Comparison of ENCODE assay signal across 8 cellular contexts in genomic region chr3:101779047-101779807, GRCh38. TPM values are rescaled to one million over a fixed set of nuclear protein-coding genes. Genes with fewer than 3 reads are reported as not detected.
DNase-seq lines count a peak whose midpoint lies in the region; ATAC-seq lines count a peak whose summit lies in the region.

Gene NXPE3 (plus strand): TSS chr3:101779211. CDS start chr3:101785597, 6,386 bp downstream.

- no peaks in the 10 kb centered on the region for H3K27me3 ChIP-seq in endocrine pancreas (ENCODE audit: control insufficient read depth, insufficient read depth, low read length)

- H3K9me3 ChIP-seq in endocrine pancreas (ENCODE audit: control insufficient read depth, low read length), result no peaks in the 10 kb centered on the region

- peak within 1 kb of the TSS; percentile 74 for H3K4me3 ChIP-seq in endocrine pancreas (ENCODE audit: control insufficient read depth, insufficient read depth, low read length)

- peak; percentile 92 for ATAC-seq in GM21360 (IDR thresholded peaks at IDR 0.05; ENCODE audit: unreplicated experiment)

- H3K4me1 ChIP-seq in endocrine pancreas (ENCODE audit: control insufficient read depth, insufficient read depth, low read length), result peaks cover 7% of the 10 kb centered on the region

- no peaks in the 10 kb centered on the region for H3K36me3 ChIP-seq in endocrine pancreas (ENCODE audit: control insufficient read depth, insufficient read depth, low read length)

- peak; percentile 68 for DNase-seq in COLO829 (ENCODE audit: low spot score)
- peak; percentile 83 for DNase-seq in HT-29 (ENCODE audit: low spot score)
- peak; percentile 92 for DNase-seq in NK-92 treated with Interleukin-12 subunit alpha and Interleukin-12 subunit beta, amount 100 ng/mL, for 24 hours (lab: John Stamatoyannopoulos, UW)
- peak; percentile 85 to 91 (median 86) for DNase-seq in activated CD8-positive, alpha-beta memory T cell treated with anti-CD3 and anti-CD28 coated beads for 48 hours (ENCODE audit: low read depth in 2 of 3, low spot score in 2 of 3)
- DNase-seq in mesenteric fat pad (ENCODE audit: low spot score), result peak; percentile 98
- peak; percentile 73 for DNase-seq in stimulated activated CD8-positive, alpha-beta memory T cell treated with anti-CD3 and anti-CD28 coated beads, Interleukin-15, amount 100 ng/mL, for 24 hours (ENCODE audit: low read depth)

- peak within 1 kb of the TSS; percentile 68 for H3K9ac ChIP-seq in endocrine pancreas (ENCODE audit: control insufficient read depth, insufficient read depth, low read length)

RNA-seq across cellular contexts. Expression of gene NXPE3, which starts in this region (rescaled TPM):
- 1.5 and 3.3 TPM in 2 replicates for total RNA-seq in HT-29 (2014; rRNA removed; shearing (Covaris generic))
- total RNA-seq in mesenteric fat pad, result 11.0 TPM

Comparison
In these comparisons a context has a peak if more than half of its experiments do, and no peak if none do; other contexts are left out.
1. Peak in every context shown above with its lines: DNase-seq, ATAC-seq and H3K4me3 ChIP-seq.